Comparison of ENCODE assay signal across 17 cellular contexts in genomic region chr4:108370826-108371225, GRCh38.
DNase-seq lines count a peak whose midpoint lies in the region; ATAC-seq and TF ChIP-seq lines count a peak whose summit lies in the region.
"Had no signal": no experiment of that assay in that cellular context is flagged by ENCODE, and none has a peak within 500 bp of the region (broad histone marks: within the 10 kb centered on the region; RNA-seq: fewer than 3 reads in every experiment).

No MANE protein-coding gene starts in this region.

- peak overlapping the region; percentile 95 for H3K4me2 ChIP-seq in OCI-LY3 (ENCODE audit: low read length)

- H3K4me1 Mint-ChIP-seq in natural killer cell treated with Interleukin-12 subunit alpha and Interleukin-12 subunit beta and Interleukin-15 and Interleukin-18, amount 100 ng/mL, for 72 hours (ENCODE audit: low read depth in 2 of 2), result peaks cover 20 to 27% of the 10 kb centered on the region in 2 donors
- H3K4me1 Mint-ChIP-seq in natural killer cell, result peaks cover 13 to 33% of the 10 kb centered on the region in 2 donors
- peaks cover 20% of the 10 kb centered on the region for H3K4me1 Mint-ChIP-seq in type B pancreatic cell (ENCODE audit: unreplicated experiment)
- H3K4me1 Mint-ChIP-seq: memory B cell, naive B cell had no signal

- H3K4me3 ChIP-seq in OCI-LY3 (ENCODE audit: low read length), result peak overlapping the region; percentile 78
- H3K4me3 ChIP-seq: transverse colon had no signal

- no peak for ATAC-seq in natural killer cell treated with Interleukin-12 subunit alpha and Interleukin-12 subunit beta and Interleukin-15 and Interleukin-18, amount 100 ng/mL, for 72 hours
- ATAC-seq in natural killer cell (no peak), HG03342 (IDR thresholded peaks at IDR 0.05; ENCODE audit: unreplicated experiment) (no peak)

- intact Hi-C loops in natural killer cell (cut with micrococcal nuclease), result no loop called here

- peak overlapping the region; percentile 79 for H3K27ac ChIP-seq in OCI-LY3 (ENCODE audit: low read length)
- H3K27ac ChIP-seq: transverse colon had no signal

- no peaks in the 10 kb centered on the region for H3K36me3 ChIP-seq in OCI-LY3 (replicated peaks; ENCODE audit: low read depth, low read length)
- H3K36me3 ChIP-seq: transverse colon had no signal

- peaks cover 59% of the 10 kb centered on the region for H3K4me1 ChIP-seq in OCI-LY3 (ENCODE audit: low read length)
- H3K4me1 ChIP-seq: transverse colon had no signal

- H2AFZ ChIP-seq in OCI-LY3 (ENCODE audit: low read depth, low read length), result peak overlapping the region; percentile 79

- H3K9ac ChIP-seq in OCI-LY3 (ENCODE audit: low read length), result peak overlapping the region; percentile 70

- no peaks in the 10 kb centered on the region for H4K20me1 ChIP-seq in OCI-LY3 (ENCODE audit: insufficient read depth, low read length)

- peaks cover 55 to 75% of the 10 kb centered on the region in 2 donors for H3K27me3 Mint-ChIP-seq in natural killer cell treated with Interleukin-12 subunit alpha and Interleukin-12 subunit beta and Interleukin-15 and Interleukin-18, amount 100 ng/mL, for 72 hours
- H3K27me3 Mint-ChIP-seq in natural killer cell (ENCODE audit: low read depth in 2 of 2), result peaks cover 61 to 91% of the 10 kb centered on the region in 2 donors
- peaks cover 35% of the 10 kb centered on the region for H3K27me3 Mint-ChIP-seq in type B pancreatic cell
- H3K27me3 Mint-ChIP-seq: naive B cell had no signal

- no peaks in the 10 kb centered on the region for H3K9me3 ChIP-seq in OCI-LY3 (ENCODE audit: insufficient read depth, low read length)
- H3K9me3 ChIP-seq: transverse colon had no signal

- TF ChIP-seq CTCF in natural killer cell (IDR thresholded peaks at IDR 0.05) (no peak), OCI-LY3 (IDR thresholded peaks at IDR 0.05; ENCODE audit: low read depth, low read length) (no peak), type B pancreatic cell (conservative IDR thresholded peaks at IDR 0.05) (no peak)

- H3K27me3 ChIP-seq in OCI-LY3 (ENCODE audit: low read depth, low read length), result no peaks in the 10 kb centered on the region
- H3K27me3 ChIP-seq: transverse colon had no signal

- DNase-seq in natural killer cell treated with Interleukin-12 subunit alpha and Interleukin-12 subunit beta and Interleukin-15 and Interleukin-18, amount 100 ng/mL, for 72 hours (ENCODE audit: low spot score), result no peak
- DNase-seq in natural killer cell (no peak), left kidney (ENCODE audit: low read depth, low spot score) (peak; percentile 78), type B pancreatic cell (ENCODE audit: extremely low spot score, unreplicated experiment) (no peak), NCI-H1694 (lab: John Stamatoyannopoulos, UW) (no peak), NCI-H2196 treated with DMSO at 0.1 percent for 48 hours (lab: John Stamatoyannopoulos, UW; ENCODE audit: unreplicated experiment) (no peak)
- DNase-seq: glutamatergic neuron, H7, Karpas-422, naive B cell, NCI-H1048, NCI-H510A treated with DMSO at 0.1 percent for 48 hours, transverse colon had no signal

- H3K9me3 Mint-ChIP-seq in natural killer cell treated with Interleukin-12 subunit alpha and Interleukin-12 subunit beta and Interleukin-15 and Interleukin-18, amount 100 ng/mL, for 72 hours, result no peaks in the 10 kb centered on the region
- no peaks in the 10 kb centered on the region for H3K9me3 Mint-ChIP-seq in natural killer cell
- H3K9me3 Mint-ChIP-seq in type B pancreatic cell, result no peaks in the 10 kb centered on the region
- H3K9me3 Mint-ChIP-seq: memory B cell, naive B cell had no signal

- no peaks in the 10 kb centered on the region for H3K36me3 Mint-ChIP-seq in natural killer cell treated with Interleukin-12 subunit alpha and Interleukin-12 subunit beta and Interleukin-15 and Interleukin-18, amount 100 ng/mL, for 72 hours
- H3K36me3 Mint-ChIP-seq in natural killer cell (no peaks in the 10 kb centered on the region), type B pancreatic cell (no peaks in the 10 kb centered on the region)
- H3K36me3 Mint-ChIP-seq: memory B cell, naive B cell had no signal

- H3K79me2 ChIP-seq in OCI-LY3 (ENCODE audit: low read length), result no peaks in the 10 kb centered on the region

- no peak overlapping the region for H3K27ac Mint-ChIP-seq in natural killer cell treated with Interleukin-12 subunit alpha and Interleukin-12 subunit beta and Interleukin-15 and Interleukin-18, amount 100 ng/mL, for 72 hours
- H3K27ac Mint-ChIP-seq in natural killer cell, result no peak overlapping the region
- H3K27ac Mint-ChIP-seq in type B pancreatic cell, result no peak overlapping the region
- H3K27ac Mint-ChIP-seq: memory B cell, naive B cell, progenitor cell of endocrine pancreas had no signal

- peak overlapping the region; percentile 38 for H3K4me3 Mint-ChIP-seq in natural killer cell treated with Interleukin-12 subunit alpha and Interleukin-12 subunit beta and Interleukin-15 and Interleukin-18, amount 100 ng/mL, for 72 hours
- H3K4me3 Mint-ChIP-seq in natural killer cell, result no peak overlapping the region
- H3K4me3 Mint-ChIP-seq in type B pancreatic cell, result peak overlapping the region; percentile 4
- H3K4me3 Mint-ChIP-seq: memory B cell had no signal
